Comparison of ENCODE assay signal across 10 cellular contexts in the genomic region with DNA sequence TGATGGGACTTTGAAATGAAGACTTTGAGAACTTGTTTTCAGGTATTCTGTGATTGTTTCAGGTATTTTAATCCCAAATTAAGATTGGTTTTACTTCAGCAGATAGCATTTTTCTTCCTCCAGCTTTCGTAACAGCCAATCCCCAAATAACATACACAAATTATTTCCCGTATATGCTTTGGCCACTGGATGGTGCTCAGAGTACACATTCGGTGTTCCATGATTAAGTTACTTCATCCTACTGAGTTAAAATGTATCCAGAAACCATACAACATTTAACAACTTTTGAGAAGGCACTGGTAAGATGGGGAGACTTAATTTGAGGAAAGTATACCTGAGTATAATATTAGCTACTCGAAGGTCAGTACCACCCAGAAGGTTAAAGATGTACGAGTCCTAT.
A peak's percentile ranks its signal among the peaks of the same experiment; 100 is the strongest.
DNase-seq lines count a peak whose midpoint lies in the region; ATAC-seq, FAIRE-seq and TF ChIP-seq lines count a peak whose summit lies in the region.
"Had no signal": no experiment of that assay in that cellular context is flagged by ENCODE, and none has a peak within 500 bp of the region (broad histone marks: within the 10 kb centered on the region; RNA-seq: fewer than 3 reads in every experiment).

No MANE protein-coding gene starts in this region.

- no peaks in the 10 kb centered on the region for H3K27me3 Mint-ChIP-seq in natural killer cell treated with Interleukin-12 subunit alpha and Interleukin-12 subunit beta and Interleukin-15 and Interleukin-18, amount 100 ng/mL, for 72 hours

- dilution Hi-C loops in endothelial cell of umbilical vein (cut with MboI; ENCODE audit: extremely low pct_ligation_motif_present, low sequenced_read_pairs): no loop called here

- H3K4me1 ChIP-seq in endothelial cell of umbilical vein (ENCODE audit: control insufficient read depth, extremely low read depth, insufficient read depth, low read length): no peaks in the 10 kb centered on the region
- H3K4me1 ChIP-seq: A549 had no signal

- H3K4me1 Mint-ChIP-seq in natural killer cell treated with Interleukin-12 subunit alpha and Interleukin-12 subunit beta and Interleukin-15 and Interleukin-18, amount 100 ng/mL, for 72 hours (ENCODE audit: low read depth in 2 of 2): no peaks in the 10 kb centered on the region

- BruUV-seq in endothelial cell of umbilical vein (replicated peaks; lab: Mats Ljungman, UMichigan): no TSS peak

- no peak for FAIRE-seq in endothelial cell of umbilical vein (lab: Jason Lieb, UNC)
- FAIRE-seq: A549 had no signal

- CTCF ChIA-PET in endothelial cell of umbilical vein (lab: Charles Lee): interaction anchor here (0.6 to 1.6 kb wide), 11 partner anchors 14 to 732 kb away, joined by 3 to 12 read pairs (median 4); no protein-coding TSS in a partner anchor

- peak; percentile 35 for TF ChIP-seq CTCF in endothelial cell of umbilical vein (IDR thresholded peaks at IDR 0.05; ENCODE audit: extremely low read depth in 1 of 2, insufficient read depth in 1 of 2, low read depth in 1 of 2, low read length in 2 of 2)

- no peak for TF ChIP-seq POLR2A in endothelial cell of umbilical vein (IDR thresholded peaks at IDR 0.05; ENCODE audit: low read depth, low read length)

- DNase-seq in DMS153 treated with DMSO at 0.1 percent for 48 hours (lab: John Stamatoyannopoulos, UW; ENCODE audit: unreplicated experiment): peak; percentile 17
- no peak for DNase-seq in DMS153 (lab: John Stamatoyannopoulos, UW)
- peak; percentile 0 for DNase-seq in NCI-H69 (lab: John Stamatoyannopoulos, UW)
- DNase-seq in endothelial cell of umbilical vein (ENCODE audit: low read depth, low spot score): peak; percentile 65
- peak; percentile 18 for DNase-seq in pons (ENCODE audit: low spot score)
- no peak for DNase-seq in globus pallidus (ENCODE audit: low spot score)
- no peak for DNase-seq in natural killer cell treated with Interleukin-12 subunit alpha and Interleukin-12 subunit beta and Interleukin-15 and Interleukin-18, amount 100 ng/mL, for 72 hours (ENCODE audit: low spot score)
- DNase-seq: left ventricle myocardium superior had no signal

- no peak for ATAC-seq in HG02610 (IDR thresholded peaks at IDR 0.05; ENCODE audit: unreplicated experiment)
- no peak for ATAC-seq in natural killer cell treated with Interleukin-12 subunit alpha and Interleukin-12 subunit beta and Interleukin-15 and Interleukin-18, amount 100 ng/mL, for 72 hours
- ATAC-seq: A549, left ventricle myocardium superior had no signal

- H3K27me3 ChIP-seq in endothelial cell of umbilical vein (ENCODE audit: control insufficient read depth in 2 of 2, insufficient read depth in 2 of 2, low read length in 2 of 2): no peaks in the 10 kb centered on the region

- POLR2A ChIA-PET in endothelial cell of umbilical vein (lab: Charles Lee): no interaction called here

- H3K9me1 ChIP-seq in endothelial cell of umbilical vein (replicated peaks; ENCODE audit: control insufficient read depth, extremely low read depth, insufficient read depth, low read length): no peaks in the 10 kb centered on the region

- no peaks in the 10 kb centered on the region for H3K9me3 ChIP-seq in endothelial cell of umbilical vein (replicated peaks; ENCODE audit: control insufficient read depth, insufficient read depth, low read length)
- H3K9me3 ChIP-seq: A549 had no signal

- no peak overlapping the region for H3K27ac Mint-ChIP-seq in natural killer cell treated with Interleukin-12 subunit alpha and Interleukin-12 subunit beta and Interleukin-15 and Interleukin-18, amount 100 ng/mL, for 72 hours

- peaks cover 3% of the 10 kb centered on the region for H3K9me3 Mint-ChIP-seq in natural killer cell treated with Interleukin-12 subunit alpha and Interleukin-12 subunit beta and Interleukin-15 and Interleukin-18, amount 100 ng/mL, for 72 hours

- H3K4me3 Mint-ChIP-seq in natural killer cell treated with Interleukin-12 subunit alpha and Interleukin-12 subunit beta and Interleukin-15 and Interleukin-18, amount 100 ng/mL, for 72 hours: no peak overlapping the region

- no peak overlapping the region for H3K4me3 ChIP-seq in endothelial cell of umbilical vein (replicated peaks in 1 of 3; ENCODE audit: insufficient read depth in 1 of 3, low read depth in 1 of 3, low read length in 3 of 3)
- H3K4me3 ChIP-seq: A549 had no signal

- intact Hi-C loops in endothelial cell of umbilical vein (cut with micrococcal nuclease): loop anchor here (1.0 to 10.0 kb wide), 4 partner anchors 213 to 549 kb away; a partner anchor contains a TSS

- H4K20me1 ChIP-seq in endothelial cell of umbilical vein (replicated peaks; ENCODE audit: control insufficient read depth, extremely low read depth, insufficient read depth, low read length): no peaks in the 10 kb centered on the region

- no peak overlapping the region for H3K27ac ChIP-seq in endothelial cell of umbilical vein (ENCODE audit: insufficient read depth, low read depth, low read length)
- H3K27ac ChIP-seq: A549 had no signal

- H3K4me2 ChIP-seq in endothelial cell of umbilical vein (ENCODE audit: insufficient read depth, low read length): no peak overlapping the region
- H3K4me2 ChIP-seq: A549 had no signal

- H3K36me3 ChIP-seq in endothelial cell of umbilical vein (ENCODE audit: control insufficient read depth in 2 of 2, extremely low read depth in 1 of 2, insufficient read depth in 2 of 2, low read length in 2 of 2): no peaks in the 10 kb centered on the region

- H3K79me2 ChIP-seq in endothelial cell of umbilical vein (ENCODE audit: control insufficient read depth, insufficient read depth, low read length): no peaks in the 10 kb centered on the region

- peak overlapping the region; percentile 41 for H2AFZ ChIP-seq in endothelial cell of umbilical vein (ENCODE audit: low read depth, low read length)

- H3K36me3 Mint-ChIP-seq in natural killer cell treated with Interleukin-12 subunit alpha and Interleukin-12 subunit beta and Interleukin-15 and Interleukin-18, amount 100 ng/mL, for 72 hours: no peaks in the 10 kb centered on the region

- H3K9ac ChIP-seq in endothelial cell of umbilical vein (replicated peaks; ENCODE audit: extremely low read depth, insufficient read depth, low read length): no peak overlapping the region

TF ChIP-seq in endothelial cell of umbilical vein, 7 proteins besides CTCF, POLR2A, EP300 and RAD21:
- no peak for TF ChIP-seq POLR2AphosphoS5 (IDR thresholded peaks at IDR 0.05; ENCODE audit: insufficient read depth, low read depth, low read length)
- TF ChIP-seq EZH2 (IDR thresholded peaks at IDR 0.05; ENCODE audit: borderline replicate concordance, low read depth, low read length, severe bottlenecking): no peak
- TF ChIP-seq, protein P1, sequence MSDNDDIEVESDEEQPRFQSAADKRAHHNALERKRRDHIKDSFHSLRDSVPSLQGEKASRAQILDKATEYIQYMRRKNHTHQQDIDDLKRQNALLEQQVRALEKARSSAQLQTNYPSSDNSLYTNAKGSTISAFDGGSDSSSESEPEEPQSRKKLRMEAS (IDR thresholded peaks at IDR 0.05; ENCODE audit: insufficient read depth, insufficient read length): no peak
- TF ChIP-seq FOS (IDR thresholded peaks at IDR 0.05; ENCODE audit: borderline replicate concordance, insufficient read depth, low read length): no peak
- no peak for TF ChIP-seq JUN (IDR thresholded peaks at IDR 0.05; ENCODE audit: borderline replicate concordance, insufficient read depth, insufficient read length, low read depth)
- TF ChIP-seq MYC (IDR thresholded peaks at IDR 0.05; ENCODE audit: low read depth, low read length): no peak
- no peak for TF ChIP-seq GATA2 (IDR thresholded peaks at IDR 0.05; ENCODE audit: insufficient read depth, insufficient read length, low read depth, low read length)

Comparison
In these comparisons a context has a peak if more than half of its experiments do, and no peak if none do; other contexts are left out.
1. DNase-seq: peak in DMS153 treated with DMSO at 0.1 percent for 48 hours (single experiment), NCI-H69 (single experiment), endothelial cell of umbilical vein (single experiment) and pons (single experiment); none in DMS153 (single experiment), globus pallidus (single experiment) and natural killer cell treated with Interleukin-12 subunit alpha and Interleukin-12 subunit beta and Interleukin-15 and Interleukin-18, amount 100 ng/mL, for 72 hours (single experiment).